ENCODE assay signal across 26 cellular contexts in genomic region chrX:20802036-20802435, GRCh38.
"Had no signal": no experiment of that assay in that cellular context is flagged by ENCODE, and none has a peak within 500 bp of the region (broad histone marks: within the 10 kb centered on the region; RNA-seq: fewer than 3 reads in every experiment).

No MANE protein-coding gene starts in this region.

- H2AFZ ChIP-seq: hepatocyte had no signal

- H3K9me3 ChIP-seq: colonic mucosa, gastroesophageal sphincter, pancreas, psoas muscle, thyroid gland, upper lobe of right lung had no signal

- H3K36me3 ChIP-seq: colonic mucosa, gastroesophageal sphincter, pancreas, stomach, thyroid gland, upper lobe of right lung had no signal

- ATAC-seq: activated naive CD8-positive, alpha-beta T cell treated with anti-CD3 and anti-CD28 coated beads, Interleukin-2, amount 50 U/mL, for 24 hours; activated T-cell treated with anti-CD3 and anti-CD28 coated beads, Interleukin-2, amount 50 U/mL, for 4 hours; activated T-helper 17 cell treated with anti-CD3 and anti-CD28 coated beads, Interleukin-2, amount 50 U/mL, for 72 hours; gastroesophageal sphincter; left colon; naive thymus-derived CD8-positive, alpha-beta T cell; pancreas; psoas muscle; stimulated activated naive B cell treated with anti-CD40 and anti-IgM and Interleukin-4, amounts not matched to agents 10 μg/mL and 1 μg/mL and 100 μg/mL, for 72 hours; upper lobe of right lung had no signal

- H3K27ac ChIP-seq: colonic mucosa, gastroesophageal sphincter, hepatocyte, pancreas, psoas muscle, stomach, thyroid gland, upper lobe of right lung had no signal

- DNase-seq: activated CD4-positive, alpha-beta memory T cell treated with anti-CD3 and anti-CD28 coated beads, Interleukin-2, amount 10 ng/mL, durations not matched to agents 7 days and 5 days; activated CD4-positive, alpha-beta T cell treated with anti-CD3 and anti-CD28 coated beads, Interleukin-2, amount 10 ng/mL, durations not matched to agents 24 days and 14 days; activated CD4-positive, CD25-positive, alpha-beta regulatory T cell treated with anti-CD3 and anti-CD28 coated beads, Interleukin-2, amount 50 U/mL, for 72 hours; activated gamma-delta T cell treated with Interleukin-2 at 50 U/mL for 16 hours; activated naive CD4-positive, alpha-beta T cell treated with anti-CD3 and anti-CD28 coated beads, Interleukin-2, amount 50 U/mL, for 16 hours; activated naive CD8-positive, alpha-beta T cell treated with anti-CD3 and anti-CD28 coated beads, Interleukin-2, amount 50 U/mL, for 24 hours; activated T-cell treated with anti-CD3 and anti-CD28 coated beads, Interleukin-2, amount 50 U/mL, for 4 hours; cerebellar nuclear complex; colonic mucosa; effector CD8-positive, alpha-beta T cell; erythroblast; left colon; nucleus accumbens; pancreas; psoas muscle; stimulated activated CD4-positive, alpha-beta T cell treated with anti-CD3 and anti-CD28 coated beads, Interleukin-15, amount 100 ng/mL, for 24 hours; stimulated activated CD4-positive, alpha-beta T cell treated with anti-CD3 and anti-CD28 coated beads, Interleukin-2, amount 100 ng/mL, for 24 hours; stimulated activated naive B cell treated with anti-CD40 and anti-IgM and Interleukin-4, amounts not matched to agents 10 μg/mL and 1 μg/mL and 100 μg/mL, for 72 hours; stomach; T-helper 2 cell; thyroid gland; upper lobe of right lung had no signal

- H3K4me3 ChIP-seq: colonic mucosa, gastroesophageal sphincter, hepatocyte, pancreas, psoas muscle, stomach, thyroid gland, upper lobe of right lung had no signal

- H3K4me1 ChIP-seq: colonic mucosa, gastroesophageal sphincter, pancreas, psoas muscle, stomach, thyroid gland, upper lobe of right lung had no signal

- H3K79me2 ChIP-seq: hepatocyte had no signal

- H3K4me2 ChIP-seq: hepatocyte had no signal

- H3K27me3 ChIP-seq: colonic mucosa, gastroesophageal sphincter, hepatocyte, pancreas, stomach, thyroid gland, upper lobe of right lung had no signal
